Comparison of ENCODE assay signal across 14 cellular contexts in the genomic region with DNA sequence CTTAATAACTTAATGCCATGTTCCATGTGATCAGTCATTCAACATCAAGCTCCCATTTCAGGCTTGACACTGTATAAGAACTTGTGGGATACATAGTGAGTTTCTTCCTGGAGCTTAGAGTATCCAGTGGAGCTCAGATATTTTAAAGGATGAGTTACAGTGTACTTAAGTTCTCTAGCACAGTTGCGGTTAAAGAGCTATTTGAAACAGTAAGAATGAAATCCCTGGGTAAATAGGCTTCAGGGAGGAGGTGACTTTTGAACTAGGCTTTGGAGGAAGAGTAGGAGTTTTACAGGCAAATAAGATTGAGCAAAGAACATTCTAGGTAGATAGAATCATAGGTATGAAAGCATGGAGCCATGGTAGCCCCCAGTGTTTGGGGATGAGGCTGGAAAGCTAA. TPM values are rescaled to one million over a fixed set of nuclear protein-coding genes. Genes with fewer than 3 reads are reported as not detected.
A peak's percentile ranks its signal among the peaks of the same experiment; 100 is the strongest.
DNase-seq lines count a peak whose midpoint lies in the region; ATAC-seq, FAIRE-seq and TF ChIP-seq lines count a peak whose summit lies in the region.
"Had no signal": no experiment of that assay in that cellular context is flagged by ENCODE, and none has a peak within 500 bp of the region (broad histone marks: within the 10 kb centered on the region; RNA-seq: fewer than 3 reads in every experiment).

No MANE protein-coding gene starts in this region.

- H3K27me3 Mint-ChIP-seq in naive thymus-derived CD8-positive, alpha-beta T cell = no peaks in the 10 kb centered on the region
- H3K27me3 Mint-ChIP-seq: activated naive CD4-positive, alpha-beta T cell treated with anti-CD3 and anti-CD28 coated beads, Interleukin-2, amount 10 ng/mL, durations not matched to agents 7 days and 5 days had no signal

- no peak for TF ChIP-seq RAD21 in A549 (conservative IDR thresholded peaks at IDR 0.05 in 1 of 2, IDR thresholded peaks at IDR 0.05 in 1 of 2)

- H3K4me2 ChIP-seq in A549 (peak overlapping the region; percentile 97), GM23248 (ENCODE audit: unreplicated experiment) (peak overlapping the region; percentile 76)
- H3K4me2 ChIP-seq: KMS-11 had no signal

- peaks cover 86% of the 10 kb centered on the region for H3K79me2 ChIP-seq in GM23248 (ENCODE audit: insufficient read depth)

- WGBS in A549 (ENCODE audit: missing lambda C conversion rate) = 48% methylated on average over 1 of the region's 1 CpG
- WGBS in GM23248 (ENCODE audit: low coverage in 1 of 2, low lambda C conversion rate in 2 of 2, missing lambda C conversion rate in 2 of 2), 2 experiments = 96 to 97% methylated on average over 1 of the region's 1 CpG
- WGBS in adrenal gland, 4 donors = 86 to 92% (median 89%) methylated on average over 1 of the region's 1 CpG
- WGBS in testis, 2 donors = 63 to 64% methylated on average over 1 of the region's 1 CpG

- H2AFZ ChIP-seq in GM23248 = no peak overlapping the region

- POLR2A ChIA-PET in A549 (lab: Yijun Ruan, JAX) = interaction anchor here (0.7 to 1.5 kb wide), 3 partner anchors 17 to 37 kb away, joined by 3 to 8 read pairs (median 4); a partner anchor contains a TSS
- POLR2A ChIA-PET in naive thymus-derived CD8-positive, alpha-beta T cell (lab: Charles Lee) = interaction anchor here (0.7 to 11.5 kb wide), 7 partner anchors 19 to 121 kb away, joined by 3 to 434 read pairs (median 3); a partner anchor contains a TSS

- no peaks in the 10 kb centered on the region for H3K36me3 ChIP-seq in GM23248 (ENCODE audit: low read depth)
- H3K36me3 ChIP-seq in adrenal gland (replicated peaks in 1 of 2) = no peaks in the 10 kb centered on the region
- no peaks in the 10 kb centered on the region for H3K36me3 ChIP-seq in testis (ENCODE audit: low read depth, missing control alignments)
- H3K36me3 ChIP-seq: HAP-1 had no signal

- H3K9me2 ChIP-seq in GM23248 (ENCODE audit: insufficient read depth) = no peaks in the 10 kb centered on the region

- H3F3A ChIP-seq in GM23248 (ENCODE audit: insufficient read depth) = peaks cover 19% of the 10 kb centered on the region

- TF ChIP-seq EP300 in A549 (IDR thresholded peaks at IDR 0.05) = no peak

- in situ Hi-C loops in GM23248 (cut with MboI) = no loop called here

- H3K27me3 ChIP-seq in GM23248 (replicated peaks; ENCODE audit: insufficient read depth) (no peaks in the 10 kb centered on the region), adrenal gland (no peaks in the 10 kb centered on the region), testis (no peaks in the 10 kb centered on the region)

- no peak for TF ChIP-seq POLR2A in A549 (IDR thresholded peaks at IDR 0.05; ENCODE audit: low read length)
- TF ChIP-seq POLR2A in adrenal gland (IDR thresholded peaks at IDR 0.05) = no peak
- no peak for TF ChIP-seq POLR2A in testis (IDR thresholded peaks at IDR 0.05)

- H3K4me1 Mint-ChIP-seq in naive thymus-derived CD8-positive, alpha-beta T cell = peaks cover 45 to 77% (median 73%) of the 10 kb centered on the region in 4 donors

- H3K9me3 Mint-ChIP-seq in naive thymus-derived CD8-positive, alpha-beta T cell = no peaks in the 10 kb centered on the region
- H3K9me3 Mint-ChIP-seq: activated naive CD4-positive, alpha-beta T cell treated with anti-CD3 and anti-CD28 coated beads, Interleukin-2, amount 10 ng/mL, durations not matched to agents 7 days and 5 days had no signal

- H3K9ac ChIP-seq in GM23248 = peak overlapping the region; percentile 9; the same call in 1 of the 2 replicates
- H3K9ac ChIP-seq: KMS-11 had no signal

- CTCF ChIA-PET in A549 (lab: Yijun Ruan, JAX) = interaction anchor here (0.8 to 1.2 kb wide), 8 partner anchors 8 to 183 kb away, joined by 3 to 5 read pairs (median 3); a partner anchor contains a TSS

- TF ChIP-seq CTCF in A549 (IDR thresholded peaks at IDR 0.05) (no peak), adrenal gland (IDR thresholded peaks at IDR 0.05) (no peak), testis (IDR thresholded peaks at IDR 0.05) (no peak)

- no peak for FAIRE-seq in A549 (lab: Jason Lieb, UNC)

- H3K4me3 Mint-ChIP-seq in naive thymus-derived CD8-positive, alpha-beta T cell = peak overlapping the region in 9 of 10 donors; percentile 2 to 34 (median 15)
- H3K4me3 Mint-ChIP-seq: activated naive CD4-positive, alpha-beta T cell treated with anti-CD3 and anti-CD28 coated beads, Interleukin-2, amount 10 ng/mL, durations not matched to agents 7 days and 5 days had no signal

- peaks cover 25% of the 10 kb centered on the region; the same call in 1 of the 2 replicates for H4K20me1 ChIP-seq in GM23248 (ENCODE audit: insufficient read depth)

- H3K27ac ChIP-seq in A549 = peak overlapping the region in 1 of 2 experiments; percentile 30; a peak in 4 of 6 replicates
- peak overlapping the region; percentile 30 for H3K27ac ChIP-seq in GM23248
- peak overlapping the region in 4 of 5 donors; percentile 6 to 56 (median 36) for H3K27ac ChIP-seq in adrenal gland
- no peak overlapping the region for H3K27ac ChIP-seq in testis
- H3K27ac ChIP-seq: KMS-11 had no signal

- peak overlapping the region in 7 of 10 donors; percentile 29 to 80 (median 51) for H3K27ac Mint-ChIP-seq in naive thymus-derived CD8-positive, alpha-beta T cell
- H3K27ac Mint-ChIP-seq: activated naive CD4-positive, alpha-beta T cell treated with anti-CD3 and anti-CD28 coated beads, Interleukin-2, amount 10 ng/mL, durations not matched to agents 7 days and 5 days had no signal

- H3K9me3 ChIP-seq in A549 (no peaks in the 10 kb centered on the region), GM23248 (ENCODE audit: low read depth) (no peaks in the 10 kb centered on the region), adrenal gland (replicated peaks in 1 of 3) (no peaks in the 10 kb centered on the region), testis (no peaks in the 10 kb centered on the region)
- H3K9me3 ChIP-seq: HAP-1 had no signal

- H3K36me3 Mint-ChIP-seq in naive thymus-derived CD8-positive, alpha-beta T cell = peaks cover 0 to 16% (median 0%) of the 10 kb centered on the region in 3 donors

- H3K4me3 ChIP-seq in A549 (no peak overlapping the region), GM23248 (peak overlapping the region; percentile 50), adrenal gland (no peak overlapping the region), testis (no peak overlapping the region)
- H3K4me3 ChIP-seq: HAP-1 had no signal

- peaks cover 67% of the 10 kb centered on the region for H3K4me1 ChIP-seq in A549
- peaks cover 24% of the 10 kb centered on the region for H3K4me1 ChIP-seq in GM23248 (ENCODE audit: insufficient read depth)
- peaks cover 29 to 65% of the 10 kb centered on the region in 2 donors for H3K4me1 ChIP-seq in adrenal gland (replicated peaks in 1 of 2)
- peaks cover 13% of the 10 kb centered on the region for H3K4me1 ChIP-seq in testis

- ATAC-seq in A549 (no peak), HG02885 (IDR thresholded peaks at IDR 0.05; ENCODE audit: poor library complexity, unreplicated experiment) (no peak), GM18517 (IDR thresholded peaks at IDR 0.05; ENCODE audit: unreplicated experiment) (no peak)
- no peak for ATAC-seq in naive thymus-derived CD8-positive, alpha-beta T cell

- intact Hi-C loops in adrenal gland (cut with DNase I) = loop anchor here in 1 of 2 donors (10.0 kb wide), 1 partner anchor 63 kb away; a partner anchor contains a TSS
- intact Hi-C loops in testis (cut with DNase I; ENCODE audit: low total_unique reads) = no loop called here

- DNase-seq in A549 (ENCODE audit: low read depth in 1 of 2, low spot score in 1 of 2) (no peak), GM23248 (no peak), adrenal gland (no peak), testis (no peak), cerebellar cortex (ENCODE audit: low spot score) (no peak)
- DNase-seq in naive thymus-derived CD8-positive, alpha-beta T cell = no peak
- DNase-seq: activated naive CD4-positive, alpha-beta T cell treated with anti-CD3 and anti-CD28 coated beads, Interleukin-2, amount 10 ng/mL, durations not matched to agents 7 days and 5 days; effector CD4-positive, alpha-beta T cell; hypothalamus; stimulated activated CD4-positive, alpha-beta T cell treated with anti-CD3 and anti-CD28 coated beads, Interleukin-1b, Interleukin-23, amount 100 ng/mL, for 48 hours had no signal

TF ChIP-seq in A549, 52 proteins besides CTCF, POLR2A, EP300 and RAD21:
- peak; percentile 98 for TF ChIP-seq ZFP36 (IDR thresholded peaks at IDR 0.05; ENCODE audit: borderline replicate concordance, partially characterized antibody)
- TF ChIP-seq RARB (CRISPR knock-in tag; IDR thresholded peaks at IDR 0.05) = no peak

RNA-seq across cellular contexts. Expression of a gene that starts 3.8 kb away (rescaled TPM):
- polyA plus RNA-seq in A549 (2011; rRNA removed) (12.4 and 15.6 TPM in 2 replicates), A549 (2017; fragmentation: RNase III; extraction: RNeasy Plus Mini Kit Qiagen cat#74134 plus additional on column Dnase treatment) (12.9 to 14.3 TPM (median 13.9 TPM) in 3 replicates), GM23248 (2016; fragmentation: Nextera tagmentation; extraction: Ambion mirVana) (7.0 and 7.4 TPM in 2 replicates), adrenal gland (10 to 100 TPM in 2 of 3 donors, 1 to 10 TPM in 1; 8.1 to 14.6 (median 13.9) TPM), testis (ENCODE audit: insufficient read depth, low read depth, low replicate concordance) (39.6 TPM)
- 14.5 and 20.8 TPM in 2 replicates for polyA plus RNA-seq in A549 (2012; cell fraction: cytosol; rRNA removed)
- polyA plus RNA-seq in A549 (2012; cell fraction: nucleus; rRNA removed) = 29.2 and 40.6 TPM in 2 replicates
- 25.7 and 27.9 TPM in 2 replicates for polyA minus RNA-seq in A549 (2011; rRNA and poly(A)+ RNA removed)
- 9.8 and 11.6 TPM in 2 replicates for total RNA-seq in GM23248 (2014; rRNA removed; shearing (Covaris generic))
- total RNA-seq in adrenal gland (10 to 100 TPM; 19.8 to 30.3 (median 25.0) TPM), testis (10 to 100 TPM; 36.7 to 40.8 TPM)
- 10 to 100 TPM; 39.6 to 40.7 TPM for total RNA-seq in naive thymus-derived CD8-positive, alpha-beta T cell
- 1 to 10 TPM; 3.2 to 9.4 (median 4.1) TPM for polyA plus RNA-seq in naive thymus-derived CD8-positive, alpha-beta T cell

RNA-seq across cellular contexts. Expression of a gene that starts 36.3 kb away (rescaled TPM):
- 237 and 490 TPM in 2 replicates for polyA plus RNA-seq in A549 (2011; rRNA removed)
- 127 and 147 TPM in 2 replicates for polyA plus RNA-seq in A549 (2012; cell fraction: cytosol; rRNA removed)
- 50.4 and 80.1 TPM in 2 replicates for polyA plus RNA-seq in A549 (2012; cell fraction: nucleus; rRNA removed)
- 369 to 396 TPM (median 380 TPM) in 3 replicates for polyA plus RNA-seq in A549 (2017; fragmentation: RNase III; extraction: RNeasy Plus Mini Kit Qiagen cat#74134 plus additional on column Dnase treatment)
- 88.6 and 117 TPM in 2 replicates for polyA minus RNA-seq in A549 (2011; rRNA and poly(A)+ RNA removed)
- 223 and 257 TPM in 2 replicates for total RNA-seq in GM23248 (2014; rRNA removed; shearing (Covaris generic))
- 214 and 217 TPM in 2 replicates for polyA plus RNA-seq in GM23248 (2016; fragmentation: Nextera tagmentation; extraction: Ambion mirVana)
- 100 to 1,000 TPM; 130 to 194 (median 165) TPM for total RNA-seq in adrenal gland
- polyA plus RNA-seq in adrenal gland = 100 to 1,000 TPM; 156 to 240 (median 169) TPM
- total RNA-seq in naive thymus-derived CD8-positive, alpha-beta T cell = 10 to 100 TPM; 68.3 to 70.6 TPM
- polyA plus RNA-seq in naive thymus-derived CD8-positive, alpha-beta T cell = 100 to 1,000 TPM; 103 to 128 (median 119) TPM
- total RNA-seq in testis = 10 to 100 TPM; 67.7 to 88.9 TPM
- polyA plus RNA-seq in testis (ENCODE audit: insufficient read depth, low read depth, low replicate concordance) = 121 TPM

Comparison
In these comparisons a context has a peak if more than half of its experiments do, and no peak if none do; other contexts are left out.
1. H3K27ac ChIP-seq: peak in GM23248 (single experiment) and adrenal gland (4 of 5); none in testis (0 of 2).